In the genomic region with DNA sequence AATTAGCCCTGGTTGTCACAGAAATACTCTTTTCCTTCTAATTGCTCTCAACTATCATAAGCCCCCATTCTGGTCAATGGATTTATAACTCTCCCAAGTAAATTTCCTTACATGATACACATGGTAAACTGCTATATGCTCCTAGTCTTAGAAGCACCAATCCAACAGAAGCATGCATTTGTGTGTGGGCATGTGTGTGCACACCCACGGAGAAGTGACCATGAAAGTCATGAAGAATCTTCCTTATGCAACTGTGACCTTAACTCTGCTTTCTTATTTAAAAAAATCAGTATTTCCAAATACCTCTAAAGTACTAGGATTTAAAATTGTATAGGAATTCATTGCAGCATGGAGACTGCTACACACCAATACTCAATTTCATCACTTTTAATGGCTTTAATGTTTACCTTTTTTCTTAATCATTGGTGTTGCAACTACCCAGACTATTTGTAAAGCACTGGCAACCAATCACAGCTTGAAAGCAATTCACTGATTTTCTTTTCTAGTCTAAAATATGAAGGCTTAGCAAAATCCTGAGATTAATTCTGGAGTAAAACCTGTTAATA, we compare ENCODE assay signal across 27 cellular contexts. TPM values are rescaled to one million over a fixed set of nuclear protein-coding genes. Genes with fewer than 3 reads are reported as not detected.
DNase-seq lines count a peak whose midpoint lies in the region; ATAC-seq, FAIRE-seq and TF ChIP-seq lines count a peak whose summit lies in the region.
"Had no signal": no experiment of that assay in that cellular context is flagged by ENCODE, and none has a peak within 500 bp of the region (broad histone marks: within the 10 kb centered on the region; RNA-seq: fewer than 3 reads in every experiment).

No MANE protein-coding gene starts in this region.

- peak; percentile 29 to 50; a peak in 1 of 5 replicates for TF ChIP-seq EP300 in A549 (IDR thresholded peaks at IDR 0.05)

- no peak overlapping the region for H2BK5ac ChIP-seq in mesenchymal stem cell (ENCODE audit: low read depth, low read length, poor library complexity, severe bottlenecking)

- 0 out of 6 replicates have a peak, but pooled peaks of 1 of the 2 experiments have one; percentile 12 for ATAC-seq in A549
- no peak for ATAC-seq in GM19395 (IDR thresholded peaks at IDR 0.05; ENCODE audit: unreplicated experiment)
- ATAC-seq: PC-3 had no signal

- H4K8ac ChIP-seq in mesenchymal stem cell (ENCODE audit: low read length) = no peak overlapping the region

- H3K27ac ChIP-seq in A549 (peak overlapping the region; percentile 97 to 99), Karpas-422 (ENCODE audit: low read length) (0 out of 2 replicates have a peak overlapping the region, but pooled peaks have one; percentile 13), mesenchymal stem cell (ENCODE audit: low read length, poor library complexity, severe bottlenecking) (no peak overlapping the region), small intestine (ENCODE audit: low read depth in 1 of 2, low read length in 1 of 2) (no peak overlapping the region), A673 (ENCODE audit: low read depth, low read length, poor library complexity, severe bottlenecking) (no peak overlapping the region)
- H3K27ac ChIP-seq: BLaER1, GM23248, SJSA1 had no signal

- TF ChIP-seq RAD21 in A549 (conservative IDR thresholded peaks at IDR 0.05 in 1 of 2, IDR thresholded peaks at IDR 0.05 in 1 of 2) = no peak

- H3K36me3 ChIP-seq in Karpas-422 (ENCODE audit: insufficient read depth, low read length) (no peaks in the 10 kb centered on the region; the same call in 1 of the 2 replicates), mesenchymal stem cell (ENCODE audit: control insufficient read depth in 1 of 2, insufficient read depth in 2 of 2, low read depth in 1 of 2, low read length in 2 of 2) (no peaks in the 10 kb centered on the region), small intestine (ENCODE audit: control insufficient read depth in 2 of 2, insufficient read depth in 2 of 2, low read length in 2 of 2) (no peaks in the 10 kb centered on the region), A673 (ENCODE audit: insufficient read depth, low read length, poor library complexity, severe bottlenecking) (no peaks in the 10 kb centered on the region)
- H3K36me3 ChIP-seq: BLaER1, SJSA1 had no signal

- H3K9me2 ChIP-seq in Karpas-422 (replicated peaks; ENCODE audit: insufficient read depth, low read length) = no peaks in the 10 kb centered on the region

- no peak for TF ChIP-seq CTCF in A549 (IDR thresholded peaks at IDR 0.05)
- TF ChIP-seq CTCF in epithelial cell of esophagus (IDR thresholded peaks at IDR 0.05; ENCODE audit: insufficient read depth, low read depth, low read length, missing control alignments) = no peak
- no peak for TF ChIP-seq CTCF in A673 (conservative IDR thresholded peaks at IDR 0.05; ENCODE audit: low read depth, low read length)

- no peak overlapping the region for H2BK12ac ChIP-seq in mesenchymal stem cell (ENCODE audit: low read length in 2 of 2)

- H3K14ac ChIP-seq in mesenchymal stem cell (ENCODE audit: low read length in 2 of 2) = no peak overlapping the region

- TF ChIP-seq POLR2A in A549 (IDR thresholded peaks at IDR 0.05; ENCODE audit: low read length) = no peak

- H3K4me3 ChIP-seq in A549 (no peak overlapping the region), Karpas-422 (ENCODE audit: low read length) (no peak overlapping the region), epithelial cell of esophagus (ENCODE audit: low read length) (no peak overlapping the region), mesenchymal stem cell (ENCODE audit: insufficient read depth in 1 of 2, low read depth in 1 of 2, low read length in 2 of 2) (no peak overlapping the region), small intestine (ENCODE audit: low read depth in 1 of 2, low read length in 2 of 2) (no peak overlapping the region), A673 (ENCODE audit: low read depth, low read length, poor library complexity, severe bottlenecking) (no peak overlapping the region)
- H3K4me3 ChIP-seq: BLaER1, GM23248, SJSA1 had no signal

- H2AK5ac ChIP-seq in mesenchymal stem cell (ENCODE audit: low read length, severe bottlenecking) = no peak overlapping the region

- no peak overlapping the region for H2BK120ac ChIP-seq in mesenchymal stem cell (ENCODE audit: low read depth, low read length)

- H3K9me3 ChIP-seq in A549 (no peaks in the 10 kb centered on the region), Karpas-422 (ENCODE audit: low read length) (no peaks in the 10 kb centered on the region), mesenchymal stem cell (ENCODE audit: control insufficient read depth, low read length) (no peaks in the 10 kb centered on the region), small intestine (ENCODE audit: control insufficient read depth, low read depth) (no peaks in the 10 kb centered on the region), A673 (ENCODE audit: low read depth, low read length, poor library complexity, severe bottlenecking) (no peaks in the 10 kb centered on the region)
- H3K9me3 ChIP-seq: SJSA1 had no signal

- peaks cover 91% of the 10 kb centered on the region for H3K4me1 ChIP-seq in A549
- peaks cover 47% of the 10 kb centered on the region for H3K4me1 ChIP-seq in Karpas-422 (ENCODE audit: low read length)
- peaks cover 3% of the 10 kb centered on the region for H3K4me1 ChIP-seq in mesenchymal stem cell (ENCODE audit: control insufficient read depth, insufficient read depth, low read depth, low read length)
- H3K4me1 ChIP-seq in small intestine (ENCODE audit: control insufficient read depth in 2 of 2, insufficient read depth in 1 of 2, low read depth in 1 of 2, low read length in 1 of 2) = no peaks in the 10 kb centered on the region
- H3K4me1 ChIP-seq in A673 (ENCODE audit: insufficient read depth, low read length, poor library complexity, severe bottlenecking) = peaks cover 6% of the 10 kb centered on the region

- H4K20me1 ChIP-seq in Karpas-422 (ENCODE audit: insufficient read depth, low read depth, low read length) = no peaks in the 10 kb centered on the region; the same call in 1 of the 2 replicates
- H4K20me1 ChIP-seq: BLaER1 had no signal

- H3K27me3 ChIP-seq in Karpas-422 (ENCODE audit: low read length) (no peaks in the 10 kb centered on the region), mesenchymal stem cell (ENCODE audit: control insufficient read depth in 1 of 2, insufficient read depth in 1 of 2, low read length in 2 of 2) (no peaks in the 10 kb centered on the region), small intestine (ENCODE audit: control insufficient read depth in 2 of 2, insufficient read depth in 2 of 2, low read length in 2 of 2) (no peaks in the 10 kb centered on the region), A673 (replicated peaks; ENCODE audit: insufficient read depth, low read depth, low read length, poor library complexity) (no peaks in the 10 kb centered on the region)
- H3K27me3 ChIP-seq: BLaER1, SJSA1 had no signal

- H2AFZ ChIP-seq in Karpas-422 (ENCODE audit: low read length) (no peak overlapping the region), mesenchymal stem cell (ENCODE audit: low read depth, low read length) (no peak overlapping the region)
- H2AFZ ChIP-seq: GM23248 had no signal

- intact Hi-C loops in A673 (cut with micrococcal nuclease; ENCODE audit: unreplicated experiment) = no loop called here

- WGBS in A549 (ENCODE audit: missing lambda C conversion rate) = 7% methylated on average over 1 of the region's 1 CpG
- no CpG with 5 or more reads among the region's 1 CpG for WGBS in mesenchymal stem cell
- WGBS in small intestine, 3 donors = 63 to 73% (median 68%) methylated on average over 1 of the region's 1 CpG

- FAIRE-seq in A549 (lab: Jason Lieb, UNC) (no peak), small intestine (lab: Jason Lieb, UNC) (no peak)
- FAIRE-seq: D721Med, GM18507 had no signal

- H3K4me2 ChIP-seq in A549 = peak overlapping the region; percentile 66
- H3K4me2 ChIP-seq in Karpas-422 (ENCODE audit: low read depth, low read length, poor library complexity, severe bottlenecking) = no peak overlapping the region
- no peak overlapping the region for H3K4me2 ChIP-seq in mesenchymal stem cell (ENCODE audit: low read length, poor library complexity, severe bottlenecking)
- H3K4me2 ChIP-seq: BLaER1 had no signal

- no TSS peak for BruUV-seq in A673 (replicated peaks; lab: Mats Ljungman, UMichigan)

- H3K9ac ChIP-seq in Karpas-422 (ENCODE audit: low read length) = no peak overlapping the region
- H3K9ac ChIP-seq in mesenchymal stem cell (ENCODE audit: low read length) = no peak overlapping the region
- H3K9ac ChIP-seq: BLaER1, GM23248 had no signal

- H3K23ac ChIP-seq in mesenchymal stem cell (ENCODE audit: low read length in 2 of 2) = no peak overlapping the region

- POLR2A ChIA-PET in A549 (lab: Yijun Ruan, JAX) = interaction anchor here (0.8 kb wide), 1 partner anchor 48 kb away, joined by 3 read pairs; a partner anchor contains a TSS
- POLR2A ChIA-PET in A673 (lab: Charles Lee; ENCODE audit: low non-redundant PET) = no interaction called here

- DNase-seq in A549 (ENCODE audit: low read depth in 1 of 2, low spot score in 1 of 2) (no peak), Karpas-422 (no peak), epithelial cell of esophagus (ENCODE audit: low read depth) (peak; percentile 49), mesenchymal stem cell (peak; percentile 53), MV-4-11 (lab: John Stamatoyannopoulos, UW) (no peak), small intestine (no peak), A673 (ENCODE audit: low spot score) (no peak)
- DNase-seq: 8988T; CD4-positive, alpha-beta T cell; GM23248; H9; HFFc6; Kasumi-1; NCI-H1105 treated with DMSO at 0.1 percent for 48 hours; NCI-H146; NCI-H1930; NCI-H2107; NCI-H524; NCI-H82; NK-92 treated with Interleukin-12 subunit alpha and Interleukin-12 subunit beta, amount 100 ng/mL, for 24 hours; PC-3; Right ventricle myocardium superior had no signal

- no peak overlapping the region for H3K18ac ChIP-seq in mesenchymal stem cell (ENCODE audit: low read depth in 1 of 2, low read length in 2 of 2)

- peaks cover 8% of the 10 kb centered on the region for H3K79me1 ChIP-seq in mesenchymal stem cell (replicated peaks; ENCODE audit: low read length, poor library complexity, severe bottlenecking)

- H3K79me2 ChIP-seq in Karpas-422 (ENCODE audit: low read length) = peaks cover 95% of the 10 kb centered on the region

- no peak overlapping the region for H2BK15ac ChIP-seq in mesenchymal stem cell (ENCODE audit: low read depth, poor library complexity, severe bottlenecking)

- no peak overlapping the region for H3K4ac ChIP-seq in mesenchymal stem cell (ENCODE audit: low read depth in 1 of 2, low read length in 2 of 2)

- CTCF ChIA-PET in A549 (lab: Yijun Ruan, JAX) (interaction anchor here (0.7 kb wide), 1 partner anchor 48 kb away, joined by 3 read pairs; a partner anchor contains a TSS), A673 (lab: Charles Lee) (no interaction called here)

- no peak overlapping the region for H4K91ac ChIP-seq in mesenchymal stem cell (ENCODE audit: low read length)

RNA-seq across cellular contexts. Expression of a gene that starts 47.6 kb away (rescaled TPM):
- 18.1 and 22.2 TPM in 2 replicates for polyA plus RNA-seq in A549 (2011; rRNA removed)
- 8.0 and 11.1 TPM in 2 replicates for polyA plus RNA-seq in A549 (2012; cell fraction: cytosol; rRNA removed)
- 9.0 and 9.3 TPM in 2 replicates for polyA plus RNA-seq in A549 (2012; cell fraction: nucleus; rRNA removed)
- 7.3 to 9.1 TPM (median 9.0 TPM) in 3 replicates for polyA plus RNA-seq in A549 (2017; fragmentation: RNase III; extraction: RNeasy Plus Mini Kit Qiagen cat#74134 plus additional on column Dnase treatment)
- 38.5 and 44.5 TPM in 2 replicates for polyA minus RNA-seq in A549 (2011; rRNA and poly(A)+ RNA removed)
- total RNA-seq in Karpas-422 (2014; rRNA removed; shearing (Covaris generic); ENCODE audit: low replicate concordance) = 20.0 and 20.8 TPM in 2 replicates
- polyA plus RNA-seq in mesenchymal stem cell (2013, experiment 1 of 2) = 2.5 TPM
- polyA plus RNA-seq in mesenchymal stem cell (2013, experiment 2 of 2) = 2.4 TPM
- 1 to 10 TPM; 1.4 to 5.3 (median 1.6) TPM for polyA plus RNA-seq in small intestine
- total RNA-seq in A673 (2021) = 3.7 and 4.3 TPM in 2 replicates

Comparison
In these comparisons a context has a peak if more than half of its experiments do, and no peak if none do; other contexts are left out.
1. DNase-seq: peak in epithelial cell of esophagus (single experiment) and mesenchymal stem cell (single experiment); none in A549 (0 of 2), Karpas-422 (single experiment), MV-4-11 (single experiment), small intestine (single experiment) and A673 (single experiment).
2. H3K27ac ChIP-seq: peak in A549 (2 of 2) and Karpas-422 (single experiment); none in mesenchymal stem cell (single experiment), small intestine (0 of 2) and A673 (single experiment).